Comparison of ENCODE assay signal across 1 cellular context in genomic region chr6:30820196-30820595, GRCh38.
TF ChIP-seq lines count a peak whose summit lies in the region.

No MANE protein-coding gene starts in this region.

TF ChIP-seq in K562, 482 proteins besides CTCF, POLR2A, EP300 and RAD21 (continued from another document):
- TF ChIP-seq L3MBTL2 (IDR thresholded peaks at IDR 0.05) = 0 out of 2 replicates have a peak, but pooled peaks have one; percentile 12
- 0 out of 2 replicates have a peak, but pooled peaks have one; percentile 66 for TF ChIP-seq NR4A1 (CRISPR knock-in tag; IDR thresholded peaks at IDR 0.05)
- TF ChIP-seq NR4A1 (tag; IDR thresholded peaks at IDR 0.05) = no peak
- peak; percentile 36; the same call in 1 of the 2 replicates for TF ChIP-seq SMAD4 (CRISPR knock-in tag; conservative IDR thresholded peaks at IDR 0.05)
- TF ChIP-seq FOSL1 (tag; conservative IDR thresholded peaks at IDR 0.05) = peak; percentile 62
- TF ChIP-seq ZNF589 (CRISPR knock-in tag; IDR thresholded peaks at IDR 0.05; ENCODE audit: low read depth) = 0 out of 2 replicates have a peak, but pooled peaks have one; percentile 29
- TF ChIP-seq MTF1 (CRISPR knock-in tag; IDR thresholded peaks at IDR 0.05; ENCODE audit: borderline replicate concordance) = no peak
- TF ChIP-seq JUND (IDR thresholded peaks at IDR 0.05; ENCODE audit: borderline replicate concordance, low read depth, low read length) = no peak
- TF ChIP-seq JUND (tag; IDR thresholded peaks at IDR 0.05; ENCODE audit: borderline replicate concordance, low read depth, low read length) = peak; percentile 48; the same call in 1 of the 3 replicates
- TF ChIP-seq, protein P1, sequence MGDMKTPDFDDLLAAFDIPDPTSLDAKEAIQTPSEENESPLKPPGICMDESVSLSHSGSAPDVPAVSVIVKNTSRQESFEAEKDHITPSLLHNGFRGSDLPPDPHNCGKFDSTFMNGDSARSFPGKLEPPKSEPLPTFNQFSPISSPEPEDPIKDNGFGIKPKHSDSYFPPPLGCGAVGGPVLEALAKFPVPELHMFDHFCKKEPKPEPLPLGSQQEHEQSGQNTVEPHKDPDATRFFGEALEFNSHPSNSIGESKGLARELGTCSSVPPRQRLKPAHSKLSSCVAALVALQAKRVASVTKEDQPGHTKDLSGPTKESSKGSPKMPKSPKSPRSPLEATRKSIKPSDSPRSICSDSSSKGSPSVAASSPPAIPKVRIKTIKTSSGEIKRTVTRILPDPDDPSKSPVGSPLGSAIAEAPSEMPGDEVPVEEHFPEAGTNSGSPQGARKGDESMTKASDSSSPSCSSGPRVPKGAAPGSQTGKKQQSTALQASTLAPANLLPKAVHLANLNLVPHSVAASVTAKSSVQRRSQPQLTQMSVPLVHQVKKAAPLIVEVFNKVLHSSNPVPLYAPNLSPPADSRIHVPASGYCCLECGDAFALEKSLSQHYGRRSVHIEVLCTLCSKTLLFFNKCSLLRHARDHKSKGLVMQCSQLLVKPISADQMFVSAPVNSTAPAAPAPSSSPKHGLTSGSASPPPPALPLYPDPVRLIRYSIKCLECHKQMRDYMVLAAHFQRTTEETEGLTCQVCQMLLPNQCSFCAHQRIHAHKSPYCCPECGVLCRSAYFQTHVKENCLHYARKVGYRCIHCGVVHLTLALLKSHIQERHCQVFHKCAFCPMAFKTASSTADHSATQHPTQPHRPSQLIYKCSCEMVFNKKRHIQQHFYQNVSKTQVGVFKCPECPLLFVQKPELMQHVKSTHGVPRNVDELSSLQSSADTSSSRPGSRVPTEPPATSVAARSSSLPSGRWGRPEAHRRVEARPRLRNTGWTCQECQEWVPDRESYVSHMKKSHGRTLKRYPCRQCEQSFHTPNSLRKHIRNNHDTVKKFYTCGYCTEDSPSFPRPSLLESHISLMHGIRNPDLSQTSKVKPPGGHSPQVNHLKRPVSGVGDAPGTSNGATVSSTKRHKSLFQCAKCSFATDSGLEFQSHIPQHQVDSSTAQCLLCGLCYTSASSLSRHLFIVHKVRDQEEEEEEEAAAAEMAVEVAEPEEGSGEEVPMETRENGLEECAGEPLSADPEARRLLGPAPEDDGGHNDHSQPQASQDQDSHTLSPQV (IDR thresholded peaks at IDR 0.05) = 0 out of 2 replicates have a peak, but pooled peaks have one; percentile 35
- TF ChIP-seq, protein P2, sequence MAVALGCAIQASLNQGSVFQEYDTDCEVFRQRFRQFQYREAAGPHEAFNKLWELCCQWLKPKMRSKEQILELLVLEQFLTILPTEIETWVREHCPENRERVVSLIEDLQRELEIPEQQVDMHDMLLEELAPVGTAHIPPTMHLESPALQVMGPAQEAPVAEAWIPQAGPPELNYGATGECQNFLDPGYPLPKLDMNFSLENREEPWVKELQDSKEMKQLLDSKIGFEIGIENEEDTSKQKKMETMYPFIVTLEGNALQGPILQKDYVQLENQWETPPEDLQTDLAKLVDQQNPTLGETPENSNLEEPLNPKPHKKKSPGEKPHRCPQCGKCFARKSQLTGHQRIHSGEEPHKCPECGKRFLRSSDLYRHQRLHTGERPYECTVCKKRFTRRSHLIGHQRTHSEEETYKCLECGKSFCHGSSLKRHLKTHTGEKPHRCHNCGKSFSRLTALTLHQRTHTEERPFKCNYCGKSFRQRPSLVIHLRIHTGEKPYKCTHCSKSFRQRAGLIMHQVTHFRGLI (CRISPR knock-in tag; IDR thresholded peaks at IDR 0.05) = no peak
- peak; percentile 14; the same call in 1 of the 2 replicates for TF ChIP-seq NFE2 (IDR thresholded peaks at IDR 0.05; ENCODE audit: low read depth)
- TF ChIP-seq ASH1L (IDR thresholded peaks at IDR 0.05; ENCODE audit: borderline replicate concordance, low read depth, partially characterized antibody) = no peak
- peak; percentile 37; the same call in 1 of the 2 replicates for TF ChIP-seq KLF6 (CRISPR knock-in tag; IDR thresholded peaks at IDR 0.05; ENCODE audit: borderline replicate concordance)
- TF ChIP-seq MAZ (CRISPR knock-in tag; conservative IDR thresholded peaks at IDR 0.05 in 1 of 2, IDR thresholded peaks at IDR 0.05 in 1 of 2) = peak in 1 of 2 experiments; percentile 36; a peak in 1 of 4 replicates
